ENCODE assay signal across 1 cellular context in the genomic region with DNA sequence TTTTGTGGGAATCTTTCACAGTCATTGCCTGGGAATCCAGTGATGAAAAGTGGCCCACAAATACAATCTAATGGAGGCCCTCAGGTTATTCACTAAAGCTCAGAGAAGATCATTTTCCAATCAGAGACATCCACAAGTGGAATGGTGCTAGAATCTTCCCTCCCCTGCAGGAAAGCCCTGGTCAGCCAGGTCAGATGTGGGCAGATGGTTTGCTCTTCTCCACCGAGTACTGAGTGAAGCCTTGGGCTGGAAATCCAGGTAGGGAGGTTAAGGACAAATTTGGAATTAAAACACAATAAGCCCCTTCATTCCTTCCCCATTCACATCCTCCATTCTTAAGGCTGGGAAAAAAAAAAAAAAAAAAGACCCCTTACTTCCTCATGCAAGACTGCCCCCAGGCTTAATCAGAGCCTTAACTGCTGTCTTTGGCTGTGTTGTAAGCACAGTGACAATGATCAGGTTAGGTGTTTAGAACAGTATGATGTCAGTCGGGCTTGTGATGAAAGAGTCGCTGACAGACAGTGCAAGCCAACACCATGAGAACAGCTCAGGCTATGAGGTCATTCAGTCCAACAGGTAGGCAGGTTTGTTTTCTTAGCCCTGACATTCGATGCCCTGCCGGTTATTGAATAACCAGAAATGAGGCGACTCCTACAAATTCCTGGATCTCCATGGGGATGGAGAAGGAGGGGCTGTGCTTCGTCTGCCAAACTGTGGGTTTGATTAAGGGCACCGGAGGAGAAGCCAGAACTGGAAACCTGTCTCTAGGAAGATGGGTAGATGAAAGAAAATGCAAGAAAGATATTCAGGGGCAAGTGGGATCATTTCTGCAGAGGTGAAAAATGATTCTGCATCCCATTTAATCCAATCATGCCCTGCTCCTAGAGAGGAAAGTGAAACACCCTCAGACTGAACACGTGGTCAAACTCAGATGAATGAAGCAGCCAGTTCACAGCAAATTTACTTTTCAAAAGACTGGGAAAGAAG.
TF ChIP-seq lines count a peak whose summit lies in the region.

No MANE protein-coding gene starts in this region.

TF ChIP-seq in HepG2, 621 proteins besides CTCF, POLR2A, EP300 and RAD21 (continued from another document and continues in another):
- TF ChIP-seq, protein P1, sequence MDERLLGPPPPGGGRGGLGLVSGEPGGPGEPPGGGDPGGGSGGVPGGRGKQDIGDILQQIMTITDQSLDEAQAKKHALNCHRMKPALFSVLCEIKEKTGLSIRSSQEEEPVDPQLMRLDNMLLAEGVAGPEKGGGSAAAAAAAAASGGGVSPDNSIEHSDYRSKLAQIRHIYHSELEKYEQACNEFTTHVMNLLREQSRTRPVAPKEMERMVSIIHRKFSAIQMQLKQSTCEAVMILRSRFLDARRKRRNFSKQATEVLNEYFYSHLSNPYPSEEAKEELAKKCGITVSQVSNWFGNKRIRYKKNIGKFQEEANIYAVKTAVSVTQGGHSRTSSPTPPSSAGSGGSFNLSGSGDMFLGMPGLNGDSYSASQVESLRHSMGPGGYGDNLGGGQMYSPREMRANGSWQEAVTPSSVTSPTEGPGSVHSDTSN (CRISPR knock-in tag; IDR thresholded peaks at IDR 0.05), result peak; percentile 50; the same call in 1 of the 2 replicates
- TF ChIP-seq ZMYM4 (CRISPR knock-in tag; IDR thresholded peaks at IDR 0.05) (peak; percentile 61), TBX2 (CRISPR knock-in tag; IDR thresholded peaks at IDR 0.05; ENCODE audit: borderline replicate concordance) (peak; percentile 87), FOXA3 (CRISPR knock-in tag; IDR thresholded peaks at IDR 0.05) (peak; percentile 76), CCAR2 (optimal IDR thresholded peaks at IDR 0.05; ENCODE audit: low read depth, low read length) (no peak), NFYC (CRISPR knock-in tag; IDR thresholded peaks at IDR 0.05) (no peak), FOXJ3 (CRISPR knock-in tag; IDR thresholded peaks at IDR 0.05; ENCODE audit: borderline replicate concordance) (peak; percentile 49; the same call in 1 of the 2 replicates), HDAC1 (CRISPR knock-in tag; IDR thresholded peaks at IDR 0.05) (peak; percentile 77), SMARCE1 (IDR thresholded peaks at IDR 0.05; ENCODE audit: borderline replicate concordance) (no peak), MEIS1 (CRISPR knock-in tag; IDR thresholded peaks at IDR 0.05; ENCODE audit: borderline replicate concordance) (peak; percentile 89; the same call in 1 of the 2 replicates), ARNTL (CRISPR knock-in tag; IDR thresholded peaks at IDR 0.05) (peak; percentile 82), MXI1 (IDR thresholded peaks at IDR 0.05; ENCODE audit: borderline replicate concordance, low read depth, low read length) (peak; percentile 56; the same call in 1 of the 3 replicates), THAP11 (CRISPR knock-in tag; IDR thresholded peaks at IDR 0.05) (peak; percentile 57), ZNF792 (CRISPR knock-in tag; IDR thresholded peaks at IDR 0.05) (no peak), DR1 (CRISPR knock-in tag; IDR thresholded peaks at IDR 0.05) (no peak), HMG20A (CRISPR knock-in tag; IDR thresholded peaks at IDR 0.05; ENCODE audit: borderline replicate concordance) (peak; percentile 61; the same call in 1 of the 2 replicates), ZMYM2 (CRISPR knock-in tag; IDR thresholded peaks at IDR 0.05) (no peak), ZNF780A (CRISPR knock-in tag; IDR thresholded peaks at IDR 0.05) (no peak), SIN3B (IDR thresholded peaks at IDR 0.05; ENCODE audit: low read length) (no peak), EHMT2 (IDR thresholded peaks at IDR 0.05; ENCODE audit: borderline replicate concordance, low read depth, low read length) (peak; percentile 67; the same call in 1 of the 2 replicates), RARA (CRISPR knock-in tag; IDR thresholded peaks at IDR 0.05) (peak; percentile 83), ZNF652 (CRISPR knock-in tag; IDR thresholded peaks at IDR 0.05; ENCODE audit: borderline replicate concordance, low read depth) (peak; percentile 36; the same call in 1 of the 2 replicates), ZC3H4 (CRISPR knock-in tag; IDR thresholded peaks at IDR 0.05; ENCODE audit: borderline replicate concordance) (no peak), FOXP1 (IDR thresholded peaks at IDR 0.05) (no peak), FOXP1 (CRISPR knock-in tag; IDR thresholded peaks at IDR 0.05) (peak; percentile 61), YEATS4 (CRISPR knock-in tag; IDR thresholded peaks at IDR 0.05; ENCODE audit: borderline replicate concordance) (0 out of 2 replicates have a peak, but pooled peaks have one; percentile 26)
- TF ChIP-seq, protein P2, sequence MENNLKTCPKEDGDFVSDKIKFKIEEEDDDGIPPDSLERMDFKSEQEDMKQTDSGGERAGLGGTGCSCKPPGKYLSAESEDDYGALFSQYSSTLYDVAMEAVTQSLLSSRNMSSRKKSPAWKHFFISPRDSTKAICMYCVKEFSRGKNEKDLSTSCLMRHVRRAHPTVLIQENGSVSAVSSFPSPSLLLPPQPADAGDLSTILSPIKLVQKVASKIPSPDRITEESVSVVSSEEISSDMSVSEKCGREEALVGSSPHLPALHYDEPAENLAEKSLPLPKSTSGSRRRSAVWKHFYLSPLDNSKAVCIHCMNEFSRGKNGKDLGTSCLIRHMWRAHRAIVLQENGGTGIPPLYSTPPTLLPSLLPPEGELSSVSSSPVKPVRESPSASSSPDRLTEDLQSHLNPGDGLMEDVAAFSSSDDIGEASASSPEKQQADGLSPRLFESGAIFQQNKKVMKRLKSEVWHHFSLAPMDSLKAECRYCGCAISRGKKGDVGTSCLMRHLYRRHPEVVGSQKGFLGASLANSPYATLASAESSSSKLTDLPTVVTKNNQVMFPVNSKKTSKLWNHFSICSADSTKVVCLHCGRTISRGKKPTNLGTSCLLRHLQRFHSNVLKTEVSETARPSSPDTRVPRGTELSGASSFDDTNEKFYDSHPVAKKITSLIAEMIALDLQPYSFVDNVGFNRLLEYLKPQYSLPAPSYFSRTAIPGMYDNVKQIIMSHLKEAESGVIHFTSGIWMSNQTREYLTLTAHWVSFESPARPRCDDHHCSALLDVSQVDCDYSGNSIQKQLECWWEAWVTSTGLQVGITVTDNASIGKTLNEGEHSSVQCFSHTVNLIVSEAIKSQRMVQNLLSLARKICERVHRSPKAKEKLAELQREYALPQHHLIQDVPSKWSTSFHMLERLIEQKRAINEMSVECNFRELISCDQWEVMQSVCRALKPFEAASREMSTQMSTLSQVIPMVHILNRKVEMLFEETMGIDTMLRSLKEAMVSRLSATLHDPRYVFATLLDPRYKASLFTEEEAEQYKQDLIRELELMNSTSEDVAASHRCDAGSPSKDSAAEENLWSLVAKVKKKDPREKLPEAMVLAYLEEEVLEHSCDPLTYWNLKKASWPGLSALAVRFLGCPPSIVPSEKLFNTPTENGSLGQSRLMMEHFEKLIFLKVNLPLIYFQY (CRISPR knock-in tag; IDR thresholded peaks at IDR 0.05; ENCODE audit: borderline replicate concordance), result no peak
- TF ChIP-seq, protein P3, sequence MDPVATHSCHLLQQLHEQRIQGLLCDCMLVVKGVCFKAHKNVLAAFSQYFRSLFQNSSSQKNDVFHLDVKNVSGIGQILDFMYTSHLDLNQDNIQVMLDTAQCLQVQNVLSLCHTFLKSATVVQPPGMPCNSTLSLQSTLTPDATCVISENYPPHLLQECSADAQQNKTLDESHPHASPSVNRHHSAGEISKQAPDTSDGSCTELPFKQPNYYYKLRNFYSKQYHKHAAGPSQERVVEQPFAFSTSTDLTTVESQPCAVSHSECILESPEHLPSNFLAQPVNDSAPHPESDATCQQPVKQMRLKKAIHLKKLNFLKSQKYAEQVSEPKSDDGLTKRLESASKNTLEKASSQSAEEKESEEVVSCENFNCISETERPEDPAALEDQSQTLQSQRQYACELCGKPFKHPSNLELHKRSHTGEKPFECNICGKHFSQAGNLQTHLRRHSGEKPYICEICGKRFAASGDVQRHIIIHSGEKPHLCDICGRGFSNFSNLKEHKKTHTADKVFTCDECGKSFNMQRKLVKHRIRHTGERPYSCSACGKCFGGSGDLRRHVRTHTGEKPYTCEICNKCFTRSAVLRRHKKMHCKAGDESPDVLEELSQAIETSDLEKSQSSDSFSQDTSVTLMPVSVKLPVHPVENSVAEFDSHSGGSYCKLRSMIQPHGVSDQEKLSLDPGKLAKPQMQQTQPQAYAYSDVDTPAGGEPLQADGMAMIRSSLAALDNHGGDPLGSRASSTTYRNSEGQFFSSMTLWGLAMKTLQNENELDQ (CRISPR knock-in tag; IDR thresholded peaks at IDR 0.05; ENCODE audit: borderline replicate concordance), result no peak
- TF ChIP-seq, protein P4, sequence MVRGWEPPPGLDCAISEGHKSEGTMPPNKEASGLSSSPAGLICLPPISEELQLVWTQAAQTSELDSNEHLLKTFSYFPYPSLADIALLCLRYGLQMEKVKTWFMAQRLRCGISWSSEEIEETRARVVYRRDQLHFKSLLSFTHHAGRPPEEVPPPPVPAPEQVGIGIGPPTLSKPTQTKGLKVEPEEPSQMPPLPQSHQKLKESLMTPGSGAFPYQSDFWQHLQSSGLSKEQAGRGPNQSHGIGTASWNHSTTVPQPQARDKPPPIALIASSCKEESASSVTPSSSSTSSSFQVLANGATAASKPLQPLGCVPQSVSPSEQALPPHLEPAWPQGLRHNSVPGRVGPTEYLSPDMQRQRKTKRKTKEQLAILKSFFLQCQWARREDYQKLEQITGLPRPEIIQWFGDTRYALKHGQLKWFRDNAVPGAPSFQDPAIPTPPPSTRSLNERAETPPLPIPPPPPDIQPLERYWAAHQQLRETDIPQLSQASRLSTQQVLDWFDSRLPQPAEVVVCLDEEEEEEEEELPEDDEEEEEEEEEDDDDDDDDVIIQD (CRISPR knock-in tag; IDR thresholded peaks at IDR 0.05; ENCODE audit: low read depth), result peak; percentile 80; the same call in 1 of the 2 replicates
- TF ChIP-seq, protein P5, sequence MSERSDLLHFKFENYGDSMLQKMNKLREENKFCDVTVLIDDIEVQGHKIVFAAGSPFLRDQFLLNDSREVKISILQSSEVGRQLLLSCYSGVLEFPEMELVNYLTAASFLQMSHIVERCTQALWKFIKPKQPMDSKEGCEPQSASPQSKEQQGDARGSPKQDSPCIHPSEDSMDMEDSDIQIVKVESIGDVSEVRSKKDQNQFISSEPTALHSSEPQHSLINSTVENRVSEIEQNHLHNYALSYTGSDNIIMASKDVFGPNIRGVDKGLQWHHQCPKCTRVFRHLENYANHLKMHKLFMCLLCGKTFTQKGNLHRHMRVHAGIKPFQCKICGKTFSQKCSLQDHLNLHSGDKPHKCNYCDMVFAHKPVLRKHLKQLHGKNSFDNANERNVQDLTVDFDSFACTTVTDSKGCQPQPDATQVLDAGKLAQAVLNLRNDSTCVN (CRISPR knock-in tag; IDR thresholded peaks at IDR 0.05; ENCODE audit: borderline replicate concordance), result peak; percentile 50; the same call in 1 of the 2 replicates
- TF ChIP-seq, protein P6, sequence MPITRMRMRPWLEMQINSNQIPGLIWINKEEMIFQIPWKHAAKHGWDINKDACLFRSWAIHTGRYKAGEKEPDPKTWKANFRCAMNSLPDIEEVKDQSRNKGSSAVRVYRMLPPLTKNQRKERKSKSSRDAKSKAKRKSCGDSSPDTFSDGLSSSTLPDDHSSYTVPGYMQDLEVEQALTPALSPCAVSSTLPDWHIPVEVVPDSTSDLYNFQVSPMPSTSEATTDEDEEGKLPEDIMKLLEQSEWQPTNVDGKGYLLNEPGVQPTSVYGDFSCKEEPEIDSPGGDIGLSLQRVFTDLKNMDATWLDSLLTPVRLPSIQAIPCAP (CRISPR knock-in tag; IDR thresholded peaks at IDR 0.05; ENCODE audit: low read depth), result no peak
- TF ChIP-seq, protein P7, sequence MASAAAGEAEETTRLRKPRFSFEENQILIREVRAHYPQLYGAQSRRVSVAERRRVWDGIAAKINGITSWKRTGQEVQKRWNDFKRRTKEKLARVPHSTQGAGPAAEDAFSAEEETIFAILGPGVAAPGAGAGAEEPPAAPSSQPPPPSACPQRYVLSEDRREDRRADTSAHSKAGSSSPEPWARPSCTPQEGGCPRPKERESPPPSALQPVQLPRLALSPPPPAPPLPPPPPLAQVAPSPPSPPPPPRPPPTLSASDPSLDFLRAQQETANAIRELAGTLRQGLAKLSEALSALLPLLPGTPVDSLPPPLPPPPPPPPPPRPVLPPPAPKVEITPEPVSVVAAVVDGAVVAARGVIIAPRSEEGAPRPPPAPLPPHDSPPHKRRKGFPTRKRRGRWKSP (CRISPR knock-in tag; IDR thresholded peaks at IDR 0.05), result peak; percentile 36; the same call in 1 of the 2 replicates
- TF ChIP-seq, protein P8, sequence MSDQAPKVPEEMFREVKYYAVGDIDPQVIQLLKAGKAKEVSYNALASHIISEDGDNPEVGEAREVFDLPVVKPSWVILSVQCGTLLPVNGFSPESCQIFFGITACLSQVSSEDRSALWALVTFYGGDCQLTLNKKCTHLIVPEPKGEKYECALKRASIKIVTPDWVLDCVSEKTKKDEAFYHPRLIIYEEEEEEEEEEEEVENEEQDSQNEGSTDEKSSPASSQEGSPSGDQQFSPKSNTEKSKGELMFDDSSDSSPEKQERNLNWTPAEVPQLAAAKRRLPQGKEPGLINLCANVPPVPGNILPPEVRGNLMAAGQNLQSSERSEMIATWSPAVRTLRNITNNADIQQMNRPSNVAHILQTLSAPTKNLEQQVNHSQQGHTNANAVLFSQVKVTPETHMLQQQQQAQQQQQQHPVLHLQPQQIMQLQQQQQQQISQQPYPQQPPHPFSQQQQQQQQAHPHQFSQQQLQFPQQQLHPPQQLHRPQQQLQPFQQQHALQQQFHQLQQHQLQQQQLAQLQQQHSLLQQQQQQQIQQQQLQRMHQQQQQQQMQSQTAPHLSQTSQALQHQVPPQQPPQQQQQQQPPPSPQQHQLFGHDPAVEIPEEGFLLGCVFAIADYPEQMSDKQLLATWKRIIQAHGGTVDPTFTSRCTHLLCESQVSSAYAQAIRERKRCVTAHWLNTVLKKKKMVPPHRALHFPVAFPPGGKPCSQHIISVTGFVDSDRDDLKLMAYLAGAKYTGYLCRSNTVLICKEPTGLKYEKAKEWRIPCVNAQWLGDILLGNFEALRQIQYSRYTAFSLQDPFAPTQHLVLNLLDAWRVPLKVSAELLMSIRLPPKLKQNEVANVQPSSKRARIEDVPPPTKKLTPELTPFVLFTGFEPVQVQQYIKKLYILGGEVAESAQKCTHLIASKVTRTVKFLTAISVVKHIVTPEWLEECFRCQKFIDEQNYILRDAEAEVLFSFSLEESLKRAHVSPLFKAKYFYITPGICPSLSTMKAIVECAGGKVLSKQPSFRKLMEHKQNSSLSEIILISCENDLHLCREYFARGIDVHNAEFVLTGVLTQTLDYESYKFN (CRISPR knock-in tag; conservative IDR thresholded peaks at IDR 0.05), result peak; percentile 93
- TF ChIP-seq, protein P9, sequence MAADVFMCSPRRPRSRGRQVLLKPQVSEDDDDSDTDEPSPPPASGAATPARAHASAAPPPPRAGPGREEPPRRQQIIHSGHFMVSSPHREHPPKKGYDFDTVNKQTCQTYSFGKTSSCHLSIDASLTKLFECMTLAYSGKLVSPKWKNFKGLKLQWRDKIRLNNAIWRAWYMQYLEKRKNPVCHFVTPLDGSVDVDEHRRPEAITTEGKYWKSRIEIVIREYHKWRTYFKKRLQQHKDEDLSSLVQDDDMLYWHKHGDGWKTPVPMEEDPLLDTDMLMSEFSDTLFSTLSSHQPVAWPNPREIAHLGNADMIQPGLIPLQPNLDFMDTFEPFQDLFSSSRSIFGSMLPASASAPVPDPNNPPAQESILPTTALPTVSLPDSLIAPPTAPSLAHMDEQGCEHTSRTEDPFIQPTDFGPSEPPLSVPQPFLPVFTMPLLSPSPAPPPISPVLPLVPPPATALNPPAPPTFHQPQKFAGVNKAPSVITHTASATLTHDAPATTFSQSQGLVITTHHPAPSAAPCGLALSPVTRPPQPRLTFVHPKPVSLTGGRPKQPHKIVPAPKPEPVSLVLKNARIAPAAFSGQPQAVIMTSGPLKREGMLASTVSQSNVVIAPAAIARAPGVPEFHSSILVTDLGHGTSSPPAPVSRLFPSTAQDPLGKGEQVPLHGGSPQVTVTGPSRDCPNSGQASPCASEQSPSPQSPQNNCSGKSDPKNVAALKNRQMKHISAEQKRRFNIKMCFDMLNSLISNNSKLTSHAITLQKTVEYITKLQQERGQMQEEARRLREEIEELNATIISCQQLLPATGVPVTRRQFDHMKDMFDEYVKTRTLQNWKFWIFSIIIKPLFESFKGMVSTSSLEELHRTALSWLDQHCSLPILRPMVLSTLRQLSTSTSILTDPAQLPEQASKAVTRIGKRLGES (CRISPR knock-in tag; IDR thresholded peaks at IDR 0.05; ENCODE audit: borderline replicate concordance), result no peak
